ENCODE assay signal across 8 cellular contexts in the genomic region with DNA sequence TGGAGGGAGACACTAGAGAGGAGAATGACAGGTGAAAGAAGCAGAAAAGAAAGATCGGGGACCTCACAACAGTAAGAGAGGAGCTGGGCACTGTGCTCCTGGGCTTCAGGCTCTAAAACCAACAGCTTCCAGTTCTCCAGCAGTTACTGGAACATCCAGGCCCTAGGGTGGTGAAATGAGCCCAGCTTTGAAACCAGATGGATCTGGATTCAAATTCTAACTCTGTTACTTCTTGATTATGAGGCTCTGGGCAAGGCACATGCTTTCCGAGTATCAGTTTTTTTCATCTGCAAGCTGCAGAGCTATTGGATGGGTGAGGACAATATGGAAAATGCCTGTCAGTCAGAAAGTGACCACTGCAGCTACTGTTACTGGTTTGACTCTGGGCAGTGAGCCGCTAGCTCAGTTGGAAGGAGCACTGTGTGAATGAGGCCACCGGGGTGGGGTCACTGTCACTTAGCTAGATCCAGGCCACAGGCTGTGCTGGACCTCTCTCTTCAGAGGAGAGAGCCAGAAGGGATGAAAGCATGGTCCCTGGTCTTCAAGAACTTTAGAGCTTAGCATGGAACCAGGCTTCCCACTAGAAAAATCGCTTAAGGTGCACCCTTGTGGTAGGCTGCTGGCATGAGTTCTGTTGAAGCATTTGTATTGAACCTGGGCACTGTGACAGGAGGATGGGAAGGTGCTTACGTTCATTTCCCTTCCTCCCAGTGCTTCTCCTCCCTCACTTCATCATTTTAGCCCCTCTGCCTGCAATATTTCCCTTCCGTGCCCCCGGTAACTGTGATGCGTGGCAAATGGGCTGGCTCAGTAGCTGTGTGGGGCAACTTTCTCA. TPM values are rescaled to one million over a fixed set of nuclear protein-coding genes. Genes with fewer than 3 reads are reported as not detected.
DNase-seq lines count a peak whose midpoint lies in the region; ATAC-seq and TF ChIP-seq lines count a peak whose summit lies in the region.

No MANE protein-coding gene starts in this region.

- no peaks in the 10 kb centered on the region for H3K79me2 ChIP-seq in mesendoderm (ENCODE audit: control insufficient read depth, insufficient read depth, low read length)

- no peak overlapping the region for H4K5ac ChIP-seq in mesendoderm (ENCODE audit: low read length)

- CTCF ChIA-PET in CD8-positive, alpha-beta T cell (lab: Charles Lee), result interaction anchor here (0.6 to 16.1 kb wide), 14 partner anchors 9 to 200 kb away, joined by 3 to 332 read pairs (median 4); partner anchors contain the start of gene PLEKHO1

- H3K4me3 ChIP-seq in CD8-positive, alpha-beta T cell (ENCODE audit: low read depth, low read length), result no peak overlapping the region
- no peak overlapping the region for H3K4me3 ChIP-seq in astrocyte of the spinal cord (ENCODE audit: low read depth, low read length)
- no peak overlapping the region for H3K4me3 ChIP-seq in mesendoderm (ENCODE audit: low read length)
- H3K4me3 ChIP-seq in effector memory CD4-positive, alpha-beta T cell (ENCODE audit: insufficient read depth, low read depth, low read length, poor library complexity, severe bottlenecking), result no peak overlapping the region

- peak; percentile 20 for TF ChIP-seq CTCF in CD8-positive, alpha-beta T cell (IDR thresholded peaks at IDR 0.05)
- peak; percentile 29 for TF ChIP-seq CTCF in astrocyte of the spinal cord (IDR thresholded peaks at IDR 0.05; ENCODE audit: low read depth, low read length)

- H4K8ac ChIP-seq in mesendoderm (ENCODE audit: low read depth, low read length), result no peak overlapping the region

- ATAC-seq in CD8-positive, alpha-beta T cell, result peak; percentile 27
- ATAC-seq in GM21529 (IDR thresholded peaks at IDR 0.05; ENCODE audit: unreplicated experiment) (no peak), GM21526 (IDR thresholded peaks at IDR 0.05; ENCODE audit: low FRiP score, unreplicated experiment) (no peak)
- no peak for ATAC-seq in activated T-cell treated with anti-CD3 and anti-CD28 coated beads, Interleukin-2, amount 50 U/mL, for 72 hours (replicated peaks in 1 of 2)

- H3K27ac ChIP-seq in CD8-positive, alpha-beta T cell (ENCODE audit: low read depth, low read length), result no peak overlapping the region
- H3K27ac ChIP-seq in mesendoderm (ENCODE audit: low read depth, low read length), result peak overlapping the region; percentile 85
- H3K27ac ChIP-seq in effector memory CD4-positive, alpha-beta T cell (ENCODE audit: insufficient read depth, low read length, poor library complexity, severe bottlenecking), result no peak overlapping the region

- H3K9me3 Mint-ChIP-seq in CD8-positive, alpha-beta T cell, result no peaks in the 10 kb centered on the region
- no peaks in the 10 kb centered on the region for H3K9me3 Mint-ChIP-seq in activated T-cell treated with anti-CD3 and anti-CD28 coated beads, Interleukin-2, amount 50 U/mL, for 72 hours

- H2BK5ac ChIP-seq in mesendoderm (ENCODE audit: low read length), result peak overlapping the region; percentile 16

- no peaks in the 10 kb centered on the region for H3K79me1 ChIP-seq in mesendoderm (ENCODE audit: low read length)

- in situ Hi-C loops in astrocyte of the spinal cord (cut with HindIII; ENCODE audit: low sequenced_read_pairs), result no loop called here

- H3K9me3 ChIP-seq in CD8-positive, alpha-beta T cell (ENCODE audit: low read length), result no peaks in the 10 kb centered on the region
- no peaks in the 10 kb centered on the region for H3K9me3 ChIP-seq in effector memory CD4-positive, alpha-beta T cell (ENCODE audit: control insufficient read depth, low read length)

- H3K23ac ChIP-seq in mesendoderm (ENCODE audit: low read length), result no peak overlapping the region

- H3K27me3 Mint-ChIP-seq in CD8-positive, alpha-beta T cell (ENCODE audit: low read depth), result no peaks in the 10 kb centered on the region
- H3K27me3 Mint-ChIP-seq in activated T-cell treated with anti-CD3 and anti-CD28 coated beads, Interleukin-2, amount 50 U/mL, for 72 hours (ENCODE audit: low read depth), result no peaks in the 10 kb centered on the region

- H3K9ac ChIP-seq in mesendoderm (ENCODE audit: low read length), result peak overlapping the region; percentile 63

- DNase-seq in CD8-positive, alpha-beta T cell, result no peak
- DNase-seq in HT-29 (ENCODE audit: low spot score) (peak; percentile 6), astrocyte of the spinal cord (ENCODE audit: low read depth, low spot score) (peak; percentile 51), mesendoderm (peak; percentile 60)
- DNase-seq in effector memory CD4-positive, alpha-beta T cell, result no peak
- no peak for DNase-seq in activated T-cell treated with anti-CD3 and anti-CD28 coated beads, Interleukin-2, amount 50 U/mL, for 72 hours

- H2BK120ac ChIP-seq in mesendoderm (ENCODE audit: low read depth, low read length), result no peak overlapping the region

- H3K4me1 Mint-ChIP-seq in CD8-positive, alpha-beta T cell (ENCODE audit: low read depth), result peaks cover 52% of the 10 kb centered on the region
- H3K4me1 Mint-ChIP-seq in activated T-cell treated with anti-CD3 and anti-CD28 coated beads, Interleukin-2, amount 50 U/mL, for 72 hours (ENCODE audit: low read depth), result peaks cover 70% of the 10 kb centered on the region

- no peaks in the 10 kb centered on the region for H3K27me3 ChIP-seq in CD8-positive, alpha-beta T cell (ENCODE audit: insufficient read depth, low read length)
- H3K27me3 ChIP-seq in mesendoderm (ENCODE audit: insufficient read depth, low read length, poor library complexity), result no peaks in the 10 kb centered on the region
- no peaks in the 10 kb centered on the region for H3K27me3 ChIP-seq in effector memory CD4-positive, alpha-beta T cell (replicated peaks; ENCODE audit: control insufficient read depth, insufficient read depth, low read length, poor library complexity, severe bottlenecking)

- H3K4me3 Mint-ChIP-seq in CD8-positive, alpha-beta T cell, result no peak overlapping the region
- no peak overlapping the region for H3K4me3 Mint-ChIP-seq in activated T-cell treated with anti-CD3 and anti-CD28 coated beads, Interleukin-2, amount 50 U/mL, for 72 hours

- peak overlapping the region; percentile 24 for H3K18ac ChIP-seq in mesendoderm (ENCODE audit: low read length)

- no CpG with 5 or more reads among the region's 9 CpGs for WGBS in mesendoderm (ENCODE audit: extremely low coverage, insufficient coverage, low lambda C conversion rate)

- H3K36me3 ChIP-seq in CD8-positive, alpha-beta T cell (ENCODE audit: insufficient read depth, low read length), result peaks cover 5% of the 10 kb centered on the region
- H3K36me3 ChIP-seq in mesendoderm (ENCODE audit: control insufficient read depth, insufficient read depth, low read length), result peaks cover 3% of the 10 kb centered on the region
- peaks cover 15% of the 10 kb centered on the region for H3K36me3 ChIP-seq in effector memory CD4-positive, alpha-beta T cell (ENCODE audit: control insufficient read depth, insufficient read depth, low read length)

- no peak overlapping the region for H3K27ac Mint-ChIP-seq in CD8-positive, alpha-beta T cell
- H3K27ac Mint-ChIP-seq in activated T-cell treated with anti-CD3 and anti-CD28 coated beads, Interleukin-2, amount 50 U/mL, for 72 hours, result no peak overlapping the region

- H3K4me2 ChIP-seq in mesendoderm (ENCODE audit: low read length), result no peak overlapping the region

- peaks cover 35% of the 10 kb centered on the region for H3K36me3 Mint-ChIP-seq in CD8-positive, alpha-beta T cell
- H3K36me3 Mint-ChIP-seq in activated T-cell treated with anti-CD3 and anti-CD28 coated beads, Interleukin-2, amount 50 U/mL, for 72 hours (ENCODE audit: insufficient read depth in 2 of 2), result peaks cover 3 to 4% of the 10 kb centered on the region in 2 donors

- peak overlapping the region; percentile 75 for H3K4ac ChIP-seq in mesendoderm (ENCODE audit: low read depth, low read length)

- H3K56ac ChIP-seq in mesendoderm (ENCODE audit: low read length), result peak overlapping the region; percentile 83

- intact Hi-C loops in CD8-positive, alpha-beta T cell (cut with DNase I, micrococcal nuclease), result no loop called here

- no peak overlapping the region for H2BK15ac ChIP-seq in mesendoderm (replicated peaks; ENCODE audit: low read depth)

- POLR2A ChIA-PET in CD8-positive, alpha-beta T cell (lab: Charles Lee), result interaction anchor here (0.5 to 3.9 kb wide), 9 partner anchors 10 to 275 kb away, joined by 3 to 16 read pairs (median 4); a partner anchor contains a TSS

- no peak overlapping the region for H2AK5ac ChIP-seq in mesendoderm (ENCODE audit: low read length)

- H3K4me1 ChIP-seq in CD8-positive, alpha-beta T cell (ENCODE audit: insufficient read depth, low read length), result peaks cover 50% of the 10 kb centered on the region
- peaks cover 22% of the 10 kb centered on the region for H3K4me1 ChIP-seq in mesendoderm (ENCODE audit: control insufficient read depth, low read depth, low read length)
- peaks cover 22% of the 10 kb centered on the region for H3K4me1 ChIP-seq in effector memory CD4-positive, alpha-beta T cell (ENCODE audit: control insufficient read depth, insufficient read depth, low read length, poor library complexity, severe bottlenecking)

RNA-seq across cellular contexts. Expression of gene PLEKHO1, which starts 12.2 kb away (rescaled TPM):
- total RNA-seq in CD8-positive, alpha-beta T cell, result 10 to 100 TPM; 82.5 to 90.1 TPM
- 0.05 and 0.18 TPM in 2 replicates for total RNA-seq in HT-29 (2014; rRNA removed; shearing (Covaris generic))
- 44.0 TPM for polyA plus RNA-seq in mesendoderm (2013, experiment 1 of 2)
- polyA plus RNA-seq in mesendoderm (2013, experiment 2 of 2), result 44.5 TPM
- total RNA-seq in activated T-cell treated with anti-CD3 and anti-CD28 coated beads, Interleukin-2, amount 50 U/mL, for 72 hours, result 10 to 100 TPM; 21.9 to 42.7 TPM

Comparison
In these comparisons a context has a peak if more than half of its experiments do, and no peak if none do; other contexts are left out.
1. DNase-seq: peak in HT-29 (single experiment), astrocyte of the spinal cord (single experiment) and mesendoderm (single experiment); none in CD8-positive, alpha-beta T cell (0 of 7), effector memory CD4-positive, alpha-beta T cell (0 of 3) and activated T-cell treated with anti-CD3 and anti-CD28 coated beads, Interleukin-2, amount 50 U/mL, for 72 hours (0 of 2).
2. RNA of gene PLEKHO1, which starts 12.2 kb away (total RNA-seq): 82.5 to 90.1 TPM in CD8-positive, alpha-beta T cell and 21.9 to 42.7 TPM in activated T-cell treated with anti-CD3 and anti-CD28 coated beads, Interleukin-2, amount 50 U/mL, for 72 hours; 0.05 to 0.18 TPM in HT-29; every median in the first group is over 10 times any median in the second.